5 cellular contexts compared by ENCODE assay signal in the genomic region with DNA sequence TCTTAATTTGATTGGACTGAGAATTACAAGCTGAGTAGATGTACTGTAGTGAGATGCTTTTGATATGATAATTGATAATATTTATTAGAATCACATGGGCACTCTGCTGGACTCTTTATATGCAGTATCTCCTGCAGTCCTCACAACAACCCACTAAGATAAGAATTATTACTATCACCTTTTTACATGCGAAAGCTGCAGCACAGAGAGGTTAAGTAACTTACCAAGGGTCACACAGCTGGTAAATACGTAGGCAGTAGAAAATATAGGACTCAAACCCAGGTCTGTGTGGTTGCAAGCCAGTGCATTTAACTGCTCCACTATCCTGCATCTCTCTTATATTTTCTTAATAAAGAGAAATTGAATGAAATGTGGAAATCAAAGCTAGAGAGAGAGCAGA.
"Had no signal": no experiment of that assay in that cellular context is flagged by ENCODE, and none has a peak within 500 bp of the region (broad histone marks: within the 10 kb centered on the region; RNA-seq: fewer than 3 reads in every experiment).

No MANE protein-coding gene starts in this region.

- H2AFZ ChIP-seq: GM23338 had no signal

- H3K4me3 ChIP-seq: GM23338 had no signal

- H3K4me3 Mint-ChIP-seq: GM23338 had no signal

- H3K27ac Mint-ChIP-seq: GM23338 had no signal

- FAIRE-seq: HTR-8/SVneo had no signal

- H3K9ac ChIP-seq: KMS-11 had no signal

- DNase-seq: H7, IMR-90 had no signal

- H3K27ac ChIP-seq: KMS-11 had no signal

- H3K4me2 ChIP-seq: GM23338, KMS-11 had no signal
